Comparison of ENCODE assay signal across 21 cellular contexts in the genomic region with DNA sequence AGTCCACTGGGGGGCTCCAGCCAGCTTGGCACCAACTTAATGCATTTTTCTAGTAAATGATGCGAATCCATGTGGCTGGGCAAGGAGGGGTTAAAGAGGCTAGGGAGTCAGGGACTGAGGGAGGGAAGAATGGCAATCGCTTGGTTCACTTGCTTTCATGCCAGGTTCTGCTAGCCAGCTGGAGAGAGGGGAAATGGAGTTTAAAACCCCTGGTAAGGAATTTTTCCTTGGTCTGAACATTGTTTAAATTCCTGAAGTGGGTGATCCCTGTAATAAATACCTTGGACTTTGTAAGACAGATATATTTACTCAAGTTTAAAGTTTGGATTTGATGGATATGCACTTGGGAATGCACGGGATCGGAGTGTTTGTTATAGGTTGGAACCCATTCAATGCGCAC. TPM values are rescaled to one million over a fixed set of nuclear protein-coding genes. Genes with fewer than 3 reads are reported as not detected.
DNase-seq lines count a peak whose midpoint lies in the region; ATAC-seq, FAIRE-seq and TF ChIP-seq lines count a peak whose summit lies in the region.
"Had no signal": no experiment of that assay in that cellular context is flagged by ENCODE, and none has a peak within 500 bp of the region (broad histone marks: within the 10 kb centered on the region; RNA-seq: fewer than 3 reads in every experiment).

No MANE protein-coding gene starts in this region.

- no peaks in the 10 kb centered on the region for H4K20me1 ChIP-seq in astrocyte (ENCODE audit: insufficient read depth, low read length)

- no peaks in the 10 kb centered on the region for H3K27me3 Mint-ChIP-seq in astrocyte (ENCODE audit: low read depth, unreplicated experiment)
- no peaks in the 10 kb centered on the region for H3K27me3 Mint-ChIP-seq in stimulated activated naive B cell treated with anti-CD40 and anti-IgM and Interleukin-4, amounts not matched to agents 10 μg/mL and 1 μg/mL and 100 μg/mL, for 72 hours

- no peaks in the 10 kb centered on the region for H3K4me1 ChIP-seq in astrocyte (ENCODE audit: insufficient read depth, low read length)
- H3K4me1 ChIP-seq: uterus had no signal

- peaks cover 20% of the 10 kb centered on the region for H3K4me1 Mint-ChIP-seq in astrocyte (ENCODE audit: low read depth, unreplicated experiment)
- H3K4me1 Mint-ChIP-seq in stimulated activated naive B cell treated with anti-CD40 and anti-IgM and Interleukin-4, amounts not matched to agents 10 μg/mL and 1 μg/mL and 100 μg/mL, for 72 hours, result no peaks in the 10 kb centered on the region
- H3K4me1 Mint-ChIP-seq: activated naive CD8-positive, alpha-beta T cell treated with anti-CD3 and anti-CD28 coated beads, Interleukin-2, amount 10 ng/mL, durations not matched to agents 7 days and 5 days; immature natural killer cell had no signal

- no peaks in the 10 kb centered on the region for H3K27me3 ChIP-seq in astrocyte (ENCODE audit: insufficient read depth, low read length)
- H3K27me3 ChIP-seq: uterus had no signal

- TF ChIP-seq CTCF in AG09309 (IDR thresholded peaks at IDR 0.05; ENCODE audit: control insufficient read depth, insufficient read depth, low read depth, low read length, missing control alignments) (no peak), astrocyte (IDR thresholded peaks at IDR 0.05; ENCODE audit: insufficient read depth, low read depth, low read length) (no peak)

- H3K27ac ChIP-seq in astrocyte (ENCODE audit: low read depth, low read length), result no peak overlapping the region
- H3K27ac ChIP-seq: uterus, VCaP had no signal

- intact Hi-C loops in left ventricle myocardium superior (cut with micrococcal nuclease), result no loop called here

- H3K4me2 ChIP-seq in astrocyte (ENCODE audit: low read length), result peak overlapping the region; percentile 25

- no peak overlapping the region for H3K4me3 Mint-ChIP-seq in astrocyte (ENCODE audit: unreplicated experiment)
- H3K4me3 Mint-ChIP-seq in stimulated activated naive B cell treated with anti-CD40 and anti-IgM and Interleukin-4, amounts not matched to agents 10 μg/mL and 1 μg/mL and 100 μg/mL, for 72 hours, result no peak overlapping the region
- H3K4me3 Mint-ChIP-seq: activated CD4-positive, alpha-beta memory T cell treated with anti-CD3 and anti-CD28 coated beads for 36 hours; activated naive CD8-positive, alpha-beta T cell treated with anti-CD3 and anti-CD28 coated beads, Interleukin-2, amount 10 ng/mL, durations not matched to agents 7 days and 5 days; immature natural killer cell had no signal

- H3K4me3 ChIP-seq in AG09309 (ENCODE audit: control insufficient read depth, low read depth, low read length) (no peak overlapping the region), astrocyte (ENCODE audit: insufficient read depth, low read depth, low read length) (no peak overlapping the region)
- H3K4me3 ChIP-seq: uterus had no signal

- no peaks in the 10 kb centered on the region for H3K9me3 Mint-ChIP-seq in astrocyte (ENCODE audit: unreplicated experiment)
- H3K9me3 Mint-ChIP-seq in stimulated activated naive B cell treated with anti-CD40 and anti-IgM and Interleukin-4, amounts not matched to agents 10 μg/mL and 1 μg/mL and 100 μg/mL, for 72 hours, result no peaks in the 10 kb centered on the region
- H3K9me3 Mint-ChIP-seq: activated CD4-positive, alpha-beta memory T cell treated with anti-CD3 and anti-CD28 coated beads for 36 hours; activated naive CD8-positive, alpha-beta T cell treated with anti-CD3 and anti-CD28 coated beads, Interleukin-2, amount 10 ng/mL, durations not matched to agents 7 days and 5 days had no signal

- no peak overlapping the region for H3K27ac Mint-ChIP-seq in astrocyte (ENCODE audit: unreplicated experiment)
- H3K27ac Mint-ChIP-seq in stimulated activated naive B cell treated with anti-CD40 and anti-IgM and Interleukin-4, amounts not matched to agents 10 μg/mL and 1 μg/mL and 100 μg/mL, for 72 hours, result no peak overlapping the region
- H3K27ac Mint-ChIP-seq: activated CD4-positive, alpha-beta memory T cell treated with anti-CD3 and anti-CD28 coated beads for 36 hours; activated naive CD8-positive, alpha-beta T cell treated with anti-CD3 and anti-CD28 coated beads, Interleukin-2, amount 10 ng/mL, durations not matched to agents 7 days and 5 days; immature natural killer cell had no signal

- no peak overlapping the region for H2AFZ ChIP-seq in astrocyte (ENCODE audit: low read depth, low read length)

- no peak overlapping the region for H3K9ac ChIP-seq in astrocyte (ENCODE audit: low read length)

- no peak for FAIRE-seq in astrocyte (lab: Jason Lieb, UNC)

- no peaks in the 10 kb centered on the region for H3K36me3 ChIP-seq in astrocyte (ENCODE audit: insufficient read depth, low read length)
- H3K36me3 ChIP-seq: uterus had no signal

- H3K79me2 ChIP-seq in astrocyte (ENCODE audit: insufficient read depth, low read length), result no peaks in the 10 kb centered on the region

- ATAC-seq in HG03342 (IDR thresholded peaks at IDR 0.05; ENCODE audit: unreplicated experiment) (no peak), left ventricle myocardium superior (no peak)
- ATAC-seq in stimulated activated naive B cell treated with anti-CD40 and anti-IgM and Interleukin-4, amounts not matched to agents 10 μg/mL and 1 μg/mL and 100 μg/mL, for 72 hours (replicated peaks), result no peak
- ATAC-seq: esophagus mucosa had no signal

- DNase-seq in AG09309 (ENCODE audit: low read depth) (peak; percentile 38), HuH-7 (ENCODE audit: low spot score) (peak; percentile 22), astrocyte (ENCODE audit: low read depth) (peak; percentile 68), myocyte (ENCODE audit: low read depth) (peak; percentile 67), DMS153 (lab: John Stamatoyannopoulos, UW) (no peak), left ventricle myocardium superior (no peak)
- DNase-seq in stimulated activated naive B cell treated with anti-CD40 and anti-IgM and Interleukin-4, amounts not matched to agents 10 μg/mL and 1 μg/mL and 100 μg/mL, for 72 hours, result no peak
- DNase-seq: activated naive CD8-positive, alpha-beta T cell treated with anti-CD3 and anti-CD28 coated beads, Interleukin-2, amount 10 ng/mL, durations not matched to agents 7 days and 5 days; caudate nucleus; immature natural killer cell; NCI-H1092 treated with DMSO at 0.1 percent for 48 hours; NCI-H2171; retina; RPMI8226; T-helper 1 cell; uterus had no signal

- H3K9me3 ChIP-seq in astrocyte (ENCODE audit: insufficient read depth, low read depth, low read length), result no peaks in the 10 kb centered on the region
- H3K9me3 ChIP-seq: uterus had no signal

- H3K36me3 Mint-ChIP-seq in astrocyte (ENCODE audit: low read depth, unreplicated experiment), result no peaks in the 10 kb centered on the region
- H3K36me3 Mint-ChIP-seq in stimulated activated naive B cell treated with anti-CD40 and anti-IgM and Interleukin-4, amounts not matched to agents 10 μg/mL and 1 μg/mL and 100 μg/mL, for 72 hours, result no peaks in the 10 kb centered on the region
- H3K36me3 Mint-ChIP-seq: activated CD4-positive, alpha-beta memory T cell treated with anti-CD3 and anti-CD28 coated beads for 36 hours; activated naive CD8-positive, alpha-beta T cell treated with anti-CD3 and anti-CD28 coated beads, Interleukin-2, amount 10 ng/mL, durations not matched to agents 7 days and 5 days; immature natural killer cell had no signal

RNA-seq across cellular contexts. Expression of a gene that starts 22.8 kb away (rescaled TPM):
- total RNA-seq in astrocyte (not detected in 2 replicates), myocyte (0.10 TPM in 1 of 2 replicates, not detected in the other), left ventricle myocardium superior (not detected)
- polyA plus RNA-seq in myocyte (2012), result 0.08 TPM
- total RNA-seq: activated CD4-positive, alpha-beta memory T cell treated with anti-CD3 and anti-CD28 coated beads for 36 hours; activated naive CD8-positive, alpha-beta T cell treated with anti-CD3 and anti-CD28 coated beads, Interleukin-2, amount 10 ng/mL, durations not matched to agents 7 days and 5 days; esophagus mucosa; lung microvascular endothelial cell had no signal
- polyA plus RNA-seq: immature natural killer cell had no signal

Comparison
In these comparisons a context has a peak if more than half of its experiments do, and no peak if none do; other contexts are left out.
1. DNase-seq: peak in AG09309 (single experiment), HuH-7 (single experiment), astrocyte (single experiment) and myocyte (single experiment); none in DMS153 (single experiment), stimulated activated naive B cell treated with anti-CD40 and anti-IgM and Interleukin-4, amounts not matched to agents 10 μg/mL and 1 μg/mL and 100 μg/mL, for 72 hours (single experiment) and left ventricle myocardium superior (single experiment).